Comparison of ENCODE assay signal across 10 cellular contexts in the genomic region with DNA sequence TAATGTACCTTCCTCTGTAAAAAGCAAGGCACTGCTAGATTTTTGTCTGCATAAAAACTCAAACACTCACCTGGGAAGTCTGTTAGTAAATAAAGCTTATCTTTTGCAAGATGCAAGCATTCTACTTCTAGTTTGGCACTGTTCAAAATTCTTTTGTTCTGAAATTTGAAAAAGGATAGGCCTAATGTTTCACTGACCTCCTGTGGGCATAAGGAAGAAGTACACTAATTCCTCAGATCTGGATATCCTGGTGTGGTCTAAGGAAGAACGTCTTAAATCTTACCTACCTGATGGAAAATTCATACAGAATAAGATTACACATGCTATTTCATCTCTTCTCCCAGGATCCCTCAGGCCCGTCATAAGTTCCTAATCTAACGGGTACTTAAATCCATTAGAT.
A peak's percentile ranks its signal among the peaks of the same experiment; 100 is the strongest.
DNase-seq lines count a peak whose midpoint lies in the region; ATAC-seq and TF ChIP-seq lines count a peak whose summit lies in the region.
"Had no signal": no experiment of that assay in that cellular context is flagged by ENCODE, and none has a peak within 500 bp of the region (broad histone marks: within the 10 kb centered on the region; RNA-seq: fewer than 3 reads in every experiment).

No MANE protein-coding gene starts in this region.

- no peaks in the 10 kb centered on the region for H3K36me3 ChIP-seq in tibial artery

- H3K27me3 ChIP-seq in tibial artery: no peaks in the 10 kb centered on the region

- H3K27me3 Mint-ChIP-seq in type B pancreatic cell: peaks cover 5% of the 10 kb centered on the region
- peaks cover 6% of the 10 kb centered on the region for H3K27me3 Mint-ChIP-seq in activated T-cell treated with anti-CD3 and anti-CD28 coated beads, Interleukin-2, amount 50 U/mL, for 4 hours (ENCODE audit: low read depth)

- TF ChIP-seq CTCF in fibroblast of pulmonary artery (IDR thresholded peaks at IDR 0.05; ENCODE audit: low read length, missing control alignments) (peak; percentile 42), type B pancreatic cell (conservative IDR thresholded peaks at IDR 0.05) (peak; percentile 69), tibial artery (IDR thresholded peaks at IDR 0.05) (no peak)

- peak; percentile 17 for DNase-seq in NCI-H748 (lab: John Stamatoyannopoulos, UW; ENCODE audit: unreplicated experiment)
- no peak for DNase-seq in NCI-H748 treated with DMSO at 0.1 percent for 48 hours (lab: John Stamatoyannopoulos, UW)
- DNase-seq in RPMI7951 (ENCODE audit: low read depth): peak; percentile 22
- DNase-seq in fibroblast of pulmonary artery (ENCODE audit: low read depth): peak; percentile 28
- no peak for DNase-seq in type B pancreatic cell (ENCODE audit: extremely low spot score, unreplicated experiment)
- DNase-seq in activated T-cell treated with anti-CD3 and anti-CD28 coated beads, Interleukin-2, amount 50 U/mL, for 4 hours: no peak
- no peak for DNase-seq in tibial artery
- DNase-seq: activated CD8-positive, alpha-beta T cell treated with anti-CD3 and anti-CD28 coated beads for 36 hours; CD8-positive, alpha-beta T cell had no signal

- H3K27ac ChIP-seq in tibial artery: no peak overlapping the region

- intact Hi-C loops in tibial artery (cut with DNase I; ENCODE audit: low total_unique reads): no loop called here

- H3K9me3 Mint-ChIP-seq in type B pancreatic cell: no peaks in the 10 kb centered on the region
- peaks cover 7% of the 10 kb centered on the region for H3K9me3 Mint-ChIP-seq in activated T-cell treated with anti-CD3 and anti-CD28 coated beads, Interleukin-2, amount 50 U/mL, for 4 hours

- no peaks in the 10 kb centered on the region for H3K4me1 ChIP-seq in tibial artery

- peaks cover 12% of the 10 kb centered on the region for H3K4me1 Mint-ChIP-seq in type B pancreatic cell (ENCODE audit: unreplicated experiment)
- H3K4me1 Mint-ChIP-seq in activated T-cell treated with anti-CD3 and anti-CD28 coated beads, Interleukin-2, amount 50 U/mL, for 4 hours (ENCODE audit: low read depth): no peaks in the 10 kb centered on the region

- H3K4me3 ChIP-seq in fibroblast of pulmonary artery (replicated peaks; ENCODE audit: low read depth, low read length) (no peak overlapping the region), tibial artery (no peak overlapping the region)

- no peaks in the 10 kb centered on the region for H3K36me3 Mint-ChIP-seq in type B pancreatic cell
- no peaks in the 10 kb centered on the region for H3K36me3 Mint-ChIP-seq in activated T-cell treated with anti-CD3 and anti-CD28 coated beads, Interleukin-2, amount 50 U/mL, for 4 hours (ENCODE audit: insufficient read depth)
- H3K36me3 Mint-ChIP-seq: CD8-positive, alpha-beta T cell had no signal

- H3K27ac Mint-ChIP-seq in type B pancreatic cell: no peak overlapping the region
- H3K27ac Mint-ChIP-seq: activated CD8-positive, alpha-beta T cell treated with anti-CD3 and anti-CD28 coated beads for 36 hours; CD8-positive, alpha-beta T cell had no signal

- ATAC-seq in activated T-cell treated with anti-CD3 and anti-CD28 coated beads, Interleukin-2, amount 50 U/mL, for 4 hours: no peak
- ATAC-seq in GM21717 (IDR thresholded peaks at IDR 0.05; ENCODE audit: unreplicated experiment): no peak
- ATAC-seq: activated CD8-positive, alpha-beta T cell treated with anti-CD3 and anti-CD28 coated beads for 36 hours; CD8-positive, alpha-beta T cell had no signal

- H3K9me3 ChIP-seq in tibial artery: no peaks in the 10 kb centered on the region

- H3K4me3 Mint-ChIP-seq in type B pancreatic cell: no peak overlapping the region
- no peak overlapping the region for H3K4me3 Mint-ChIP-seq in activated T-cell treated with anti-CD3 and anti-CD28 coated beads, Interleukin-2, amount 50 U/mL, for 4 hours
- H3K4me3 Mint-ChIP-seq: activated CD8-positive, alpha-beta T cell treated with anti-CD3 and anti-CD28 coated beads for 36 hours; CD8-positive, alpha-beta T cell had no signal

Comparison
In these comparisons a context has a peak if more than half of its experiments do, and no peak if none do; other contexts are left out.
1. DNase-seq: peak in NCI-H748 (single experiment), RPMI7951 (single experiment) and fibroblast of pulmonary artery (single experiment); none in NCI-H748 treated with DMSO at 0.1 percent for 48 hours (single experiment), type B pancreatic cell (single experiment), activated T-cell treated with anti-CD3 and anti-CD28 coated beads, Interleukin-2, amount 50 U/mL, for 4 hours (single experiment) and tibial artery (0 of 2).
2. CTCF ChIP-seq: peak in fibroblast of pulmonary artery (single experiment) and type B pancreatic cell (single experiment); none in tibial artery (0 of 2).